In the genomic region with DNA sequence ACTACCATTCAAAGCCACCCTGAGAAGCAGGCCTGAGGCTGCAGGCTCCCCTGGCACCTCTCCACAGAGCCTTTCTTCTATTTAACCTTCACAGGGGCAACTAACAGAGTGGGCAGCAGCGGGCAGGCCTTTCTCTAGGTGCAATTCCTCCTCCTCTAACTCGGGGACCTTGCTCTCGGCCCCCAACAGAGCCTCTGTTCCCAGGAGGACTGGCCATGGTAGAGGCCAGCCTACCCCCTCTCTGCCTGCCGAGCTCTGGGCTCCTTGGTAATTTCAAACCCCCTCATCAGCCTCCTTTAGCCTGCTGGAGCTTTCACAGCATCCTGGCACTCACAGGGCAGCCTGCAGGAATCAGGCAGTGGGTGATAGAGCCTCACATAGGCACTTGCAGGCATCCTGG, we compare ENCODE assay signal across 5 cellular contexts.
"Had no signal": no experiment of that assay in that cellular context is flagged by ENCODE, and none has a peak within 500 bp of the region (broad histone marks: within the 10 kb centered on the region; RNA-seq: fewer than 3 reads in every experiment).

No MANE protein-coding gene starts in this region.

- ATAC-seq: GM23338, K562 had no signal

- DNase-seq: H9, HCEC 1CT, IMR-90 had no signal

- H3K27ac Mint-ChIP-seq: GM23338, H9 had no signal

- H3K4me3 Mint-ChIP-seq: GM23338, H9 had no signal

- H3K4me3 ChIP-seq: GM23338, K562 had no signal

- H3K4me1 Mint-ChIP-seq: GM23338, H9 had no signal
